In the genomic region with DNA sequence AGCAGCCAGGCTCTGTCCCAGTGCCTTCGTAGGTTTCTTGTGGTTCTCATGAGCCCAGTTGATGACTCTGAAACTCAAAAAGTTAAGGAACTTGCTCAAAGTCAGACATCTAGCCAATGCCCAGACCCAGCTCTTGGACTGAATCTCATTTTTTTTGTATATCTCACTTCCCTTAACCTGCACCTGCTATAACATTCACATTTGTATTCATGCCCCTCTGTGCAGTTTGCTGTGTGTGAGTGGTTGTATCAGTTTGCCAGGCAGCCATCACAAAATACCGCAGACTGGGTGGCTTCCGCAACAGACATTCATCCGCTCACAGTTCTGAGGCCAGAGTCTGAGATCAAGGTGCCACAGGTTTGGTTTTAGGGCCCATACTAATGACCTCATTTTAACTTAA, we compare ENCODE assay signal across 17 cellular contexts. TPM values are rescaled to one million over a fixed set of nuclear protein-coding genes. Genes with fewer than 3 reads are reported as not detected.
DNase-seq lines count a peak whose midpoint lies in the region; ATAC-seq and TF ChIP-seq lines count a peak whose summit lies in the region.
"Had no signal": no experiment of that assay in that cellular context is flagged by ENCODE, and none has a peak within 500 bp of the region (broad histone marks: within the 10 kb centered on the region; RNA-seq: fewer than 3 reads in every experiment).

No MANE protein-coding gene starts in this region.

- H2AK9ac ChIP-seq in IMR-90 (replicated peaks; ENCODE audit: low read depth, low read length, poor library complexity) = no peak overlapping the region

- H3K79me1 ChIP-seq in IMR-90 (ENCODE audit: low read depth in 1 of 2, low read length in 2 of 2) = no peaks in the 10 kb centered on the region

- intact Hi-C loops in IMR-90 (cut with micrococcal nuclease) (no loop called here), posterior vena cava (cut with DNase I) (no loop called here), uterus (cut with DNase I; ENCODE audit: low total_unique reads) (no loop called here)

- no peak overlapping the region for H2BK20ac ChIP-seq in IMR-90 (ENCODE audit: low read depth, low read length)

- POLR2A ChIA-PET in IMR-90 (lab: Charles Lee; ENCODE audit: unreplicated experiment) = no interaction called here

- H3K9ac ChIP-seq in IMR-90 (ENCODE audit: low read depth, low read length) = no peak overlapping the region
- H3K9ac ChIP-seq: SK-N-SH had no signal

- H2BK15ac ChIP-seq in IMR-90 (ENCODE audit: low read depth, low read length) = no peak overlapping the region

- in situ Hi-C loops in IMR-90 (cut with MboI; ENCODE audit: low sequenced_read_pairs) = no loop called here

- TF ChIP-seq CTCF in IMR-90 (conservative IDR thresholded peaks at IDR 0.05; ENCODE audit: low read depth, low read length) (no peak), uterus (IDR thresholded peaks at IDR 0.05) (no peak)

- H2BK120ac ChIP-seq in IMR-90 (ENCODE audit: low read depth, low read length) = peak overlapping the region; percentile 14; the same call in 1 of the 2 replicates

- peak overlapping the region; percentile 10; the same call in 1 of the 2 replicates for H3K4ac ChIP-seq in IMR-90 (ENCODE audit: low read depth, low read length)

- H3K27ac ChIP-seq in IMR-90 (ENCODE audit: insufficient read depth, low read length) = no peak overlapping the region
- H3K27ac ChIP-seq in uterus = no peak overlapping the region
- H3K27ac ChIP-seq: left lung had no signal

- H3K9me1 ChIP-seq in IMR-90 (ENCODE audit: insufficient read depth, low read length) = no peaks in the 10 kb centered on the region

- no CpG with 5 or more reads among the region's 4 CpGs for WGBS in IMR-90 (ENCODE audit: extremely low coverage in 2 of 2, insufficient read length in 1 of 2), 2 experiments

- TF ChIP-seq POLR2A in IMR-90 (IDR thresholded peaks at IDR 0.05; ENCODE audit: low read depth, low read length) = no peak
- no peak for TF ChIP-seq POLR2A in uterus (IDR thresholded peaks at IDR 0.05)

- no peak overlapping the region for H4K5ac ChIP-seq in IMR-90 (ENCODE audit: low read depth, low read length)

- dilution Hi-C loops in IMR-90 (cut with HindIII; ENCODE audit: low sequenced_read_pairs, unreplicated experiment) = no loop called here

- peaks cover 9% of the 10 kb centered on the region for H3K4me1 ChIP-seq in IMR-90 (ENCODE audit: control insufficient read depth, insufficient read depth, low read length)
- no peaks in the 10 kb centered on the region for H3K4me1 ChIP-seq in uterus

- ATAC-seq in GM18511 (IDR thresholded peaks at IDR 0.05; ENCODE audit: unreplicated experiment) = peak; percentile 76
- ATAC-seq in GM21367 (IDR thresholded peaks at IDR 0.05; ENCODE audit: unreplicated experiment) = peak; percentile 49
- peak; percentile 61 for ATAC-seq in HG02938 (IDR thresholded peaks at IDR 0.05; ENCODE audit: unreplicated experiment)
- ATAC-seq in IMR-90 (ENCODE audit: low read depth) = no peak
- ATAC-seq: activated T-helper 17 cell treated with anti-CD3 and anti-CD28 coated beads, Interleukin-2, amount 50 U/mL, for 72 hours; GM23338; left lung had no signal

- H3K18ac ChIP-seq in IMR-90 (ENCODE audit: low read depth, low read length) = no peak overlapping the region

- H3K23ac ChIP-seq in IMR-90 (ENCODE audit: low read depth, low read length) = no peak overlapping the region

- no peak overlapping the region for H3K14ac ChIP-seq in IMR-90 (replicated peaks; ENCODE audit: low read depth, low read length)

- H3K36me3 ChIP-seq in IMR-90 (ENCODE audit: control insufficient read depth, insufficient read depth, low read length) (no peaks in the 10 kb centered on the region), uterus (no peaks in the 10 kb centered on the region)
- H3K36me3 ChIP-seq: left lung had no signal

- no peaks in the 10 kb centered on the region for H3K27me3 ChIP-seq in IMR-90 (ENCODE audit: control insufficient read depth, insufficient read depth, low read length)
- no peaks in the 10 kb centered on the region for H3K27me3 ChIP-seq in uterus
- H3K27me3 ChIP-seq: left lung had no signal

- no peak for TF ChIP-seq RAD21 in IMR-90 (IDR thresholded peaks at IDR 0.05; ENCODE audit: low read length)

- no peak overlapping the region for H4K91ac ChIP-seq in IMR-90 (ENCODE audit: insufficient read depth, low read depth, low read length)

- H2BK5ac ChIP-seq in IMR-90 (ENCODE audit: low read depth, low read length, poor library complexity, severe bottlenecking) = no peak overlapping the region

- no peak overlapping the region for H3K56ac ChIP-seq in IMR-90 (ENCODE audit: extremely low read depth, insufficient read depth, low read length)

- no peak for DNase-seq in IMR-90
- DNase-seq in hippocampal formation (lab: John Stamatoyannopoulos, UW) = no peak
- DNase-seq in posterior vena cava (ENCODE audit: low spot score) = no peak
- DNase-seq in NCI-H2196 (lab: John Stamatoyannopoulos, UW; ENCODE audit: unreplicated experiment) = no peak
- DNase-seq in uterus = no peak
- DNase-seq: activated CD4-positive, alpha-beta T cell treated with anti-CD3 and anti-CD28 coated beads, Interleukin-2, amount 10 ng/mL, durations not matched to agents 7 days and 5 days; AML-193; effector memory CD4-positive, alpha-beta T cell; left lung; NCI-H1105; SK-N-SH had no signal

- H4K20me1 ChIP-seq in IMR-90 (ENCODE audit: insufficient read depth, low read length) = no peaks in the 10 kb centered on the region

- no peak overlapping the region for H4K8ac ChIP-seq in IMR-90 (ENCODE audit: low read depth in 2 of 2, low read length in 2 of 2)

- CTCF ChIA-PET in IMR-90 (lab: Yijun Ruan, JAX) = no interaction called here

- BruUV-seq in IMR-90 (replicated peaks; lab: Mats Ljungman, UMichigan) = no TSS peak

- H3K4me2 ChIP-seq in IMR-90 (ENCODE audit: low read depth, low read length) = no peak overlapping the region
- H3K4me2 ChIP-seq: GM23338, SK-N-SH had no signal

- no peaks in the 10 kb centered on the region for H3K9me3 ChIP-seq in IMR-90 (ENCODE audit: control insufficient read depth, insufficient read depth, low read length)
- H3K9me3 ChIP-seq in uterus = no peaks in the 10 kb centered on the region
- H3K9me3 ChIP-seq: left lung, SK-N-SH had no signal

- no peak overlapping the region for H2AFZ ChIP-seq in IMR-90 (replicated peaks; ENCODE audit: low read length, poor library complexity)
- H2AFZ ChIP-seq: GM23338 had no signal

- no peak overlapping the region for H3K4me3 ChIP-seq in IMR-90 (ENCODE audit: insufficient read depth, low read depth, low read length)
- H3K4me3 ChIP-seq in uterus = no peak overlapping the region
- H3K4me3 ChIP-seq: GM23338, left lung had no signal

- no peak overlapping the region for H2AK5ac ChIP-seq in IMR-90 (ENCODE audit: low read depth, low read length)

TF ChIP-seq in IMR-90, 13 proteins besides CTCF, POLR2A, EP300 and RAD21:
- TF ChIP-seq BHLHE40 (IDR thresholded peaks at IDR 0.05; ENCODE audit: low read depth, low read length) = no peak

RNA-seq across cellular contexts. Expression of a gene that starts 49.9 kb away (rescaled TPM):
- total RNA-seq in IMR-90 (2012; rRNA removed) = under 0.01 TPM in 2 replicates
- polyA plus RNA-seq in IMR-90 (2012; rRNA removed) = 0.03 and 0.07 TPM in 2 replicates
- not detected in 2 replicates for polyA plus RNA-seq in IMR-90 (2012; cell fraction: cytosol; rRNA removed)
- polyA plus RNA-seq in IMR-90 (2012; cell fraction: nucleus; rRNA removed; ENCODE audit: low replicate concordance) = 0.02 and 0.14 TPM in 2 replicates
- 1 to 10 TPM; 3.7 to 4.0 TPM for total RNA-seq in posterior vena cava
- 1 to 10 TPM; 3.1 to 9.7 (median 3.4) TPM for total RNA-seq in uterus
- total RNA-seq: G401 had no signal
- polyA plus RNA-seq: SK-N-SH had no signal
